Comparison of ENCODE assay signal across 13 cellular contexts in genomic region chr2:182366625-182367024, GRCh38.
DNase-seq lines count a peak whose midpoint lies in the region.
"Had no signal": no experiment of that assay in that cellular context is flagged by ENCODE, and none has a peak within 500 bp of the region (broad histone marks: within the 10 kb centered on the region; RNA-seq: fewer than 3 reads in every experiment).

No MANE protein-coding gene starts in this region.

- H3K27me3 ChIP-seq in endocrine pancreas (ENCODE audit: control insufficient read depth, insufficient read depth, low read length) = no peaks in the 10 kb centered on the region

- H3K4me3 ChIP-seq in endocrine pancreas (ENCODE audit: control insufficient read depth, insufficient read depth, low read length) = peak overlapping the region; percentile 70
- H3K4me3 ChIP-seq in skeletal muscle cell (ENCODE audit: low read depth, low read length) = no peak overlapping the region

- peaks cover 12% of the 10 kb centered on the region for H3K4me1 ChIP-seq in endocrine pancreas (ENCODE audit: control insufficient read depth, insufficient read depth, low read length)

- no peaks in the 10 kb centered on the region for H3K9me3 ChIP-seq in endocrine pancreas (ENCODE audit: control insufficient read depth, low read length)

- peak; percentile 60 for DNase-seq in EH (ENCODE audit: low read depth)
- DNase-seq in NCI-H146 treated with DMSO at 0.1 percent for 48 hours (lab: John Stamatoyannopoulos, UW; ENCODE audit: unreplicated experiment) = peak; percentile 16
- DNase-seq in skeletal muscle cell (ENCODE audit: low read depth) = peak; percentile 52
- no peak for DNase-seq in SKM-1 (lab: John Stamatoyannopoulos, UW; ENCODE audit: unreplicated experiment)
- DNase-seq in GM19240 (ENCODE audit: insufficient read length, low spot score) = no peak
- DNase-seq in COLO829 (ENCODE audit: low spot score) = no peak
- no peak for DNase-seq in T-helper 1 cell
- DNase-seq: activated CD4-positive, alpha-beta T cell treated with anti-CD3 and anti-CD28 coated beads for 36 hours; activated effector memory CD4-positive, alpha-beta T cell treated with Interleukin-2 at 50 U/mL for 16 hours; DND-41; glutamatergic neuron; NCI-H2029 had no signal

- no peaks in the 10 kb centered on the region for H3K36me3 ChIP-seq in endocrine pancreas (ENCODE audit: control insufficient read depth, insufficient read depth, low read length)

- no peak overlapping the region for H3K9ac ChIP-seq in endocrine pancreas (ENCODE audit: control insufficient read depth, insufficient read depth, low read length)

Comparison
In these comparisons a context has a peak if more than half of its experiments do, and no peak if none do; other contexts are left out.
1. DNase-seq: peak in EH (single experiment), NCI-H146 treated with DMSO at 0.1 percent for 48 hours (single experiment) and skeletal muscle cell (single experiment); none in SKM-1 (single experiment), GM19240 (single experiment), COLO829 (single experiment) and T-helper 1 cell (0 of 5).